25 cellular contexts compared by ENCODE assay signal in genomic region chrX:42102586-42103282, GRCh38.
DNase-seq lines count a peak whose midpoint lies in the region; TF ChIP-seq lines count a peak whose summit lies in the region.
"Had no signal": no experiment of that assay in that cellular context is flagged by ENCODE, and none has a peak within 500 bp of the region (broad histone marks: within the 10 kb centered on the region; RNA-seq: fewer than 3 reads in every experiment).

No MANE protein-coding gene starts in this region.

- no peaks in the 10 kb centered on the region for H3K9me2 ChIP-seq in OCI-LY7 (ENCODE audit: insufficient read depth, low read length)

- POLR2A ChIA-PET in OCI-LY7 (lab: Charles Lee), result no interaction called here
- POLR2A ChIA-PET in A673 (lab: Charles Lee; ENCODE audit: low non-redundant PET), result no interaction called here

- TF ChIP-seq CTCF in cardiac muscle cell (IDR thresholded peaks at IDR 0.05; ENCODE audit: low read depth, low read length) (peak; percentile 18), right atrium auricular region (IDR thresholded peaks at IDR 0.05) (no peak), OCI-LY7 (conservative IDR thresholded peaks at IDR 0.05; ENCODE audit: low read length) (0 out of 2 replicates have a peak, but pooled peaks have one; percentile 21), cardiac fibroblast (IDR thresholded peaks at IDR 0.05; ENCODE audit: low read depth, low read length) (no peak), A673 (conservative IDR thresholded peaks at IDR 0.05; ENCODE audit: low read depth, low read length) (no peak)

- intact Hi-C loops in OCI-LY7 (cut with micrococcal nuclease; ENCODE audit: unreplicated experiment) (no loop called here), A673 (cut with micrococcal nuclease; ENCODE audit: unreplicated experiment) (no loop called here)

- H3K79me2 ChIP-seq in OCI-LY7 (ENCODE audit: insufficient read depth, low read depth, low read length), result no peaks in the 10 kb centered on the region

- H3K27ac ChIP-seq in cardiac muscle cell (no peak overlapping the region), right atrium auricular region (no peak overlapping the region), OCI-LY7 (ENCODE audit: low read depth, low read length, poor library complexity, severe bottlenecking) (no peak overlapping the region), A673 (ENCODE audit: low read depth, low read length, poor library complexity, severe bottlenecking) (no peak overlapping the region)
- H3K27ac ChIP-seq: esophagus muscularis mucosa, gastroesophageal sphincter had no signal

- no TSS peak for BruUV-seq in OCI-LY7 (replicated peaks; lab: Mats Ljungman, UMichigan)
- BruUV-seq in A673 (replicated peaks; lab: Mats Ljungman, UMichigan), result no TSS peak

- DNase-seq in cardiac muscle cell (ENCODE audit: low read depth in 1 of 2, low spot score in 1 of 2) (peak in 1 of 2 donors; percentile 64), right atrium auricular region (ENCODE audit: low spot score) (no peak), OCI-LY7 (ENCODE audit: low spot score) (no peak), cardiac fibroblast (ENCODE audit: low read depth in 2 of 2) (peak; percentile 55 to 68), stromal cell of bone marrow (ENCODE audit: low read depth) (peak; percentile 51), HUDEP-2 (lab: John Stamatoyannopoulos, UW; ENCODE audit: unreplicated experiment in 76 of 76) (no peak), HCEC 1CT (no peak), A673 (ENCODE audit: low spot score) (no peak)
- DNase-seq: 8988T; activated CD4-positive, alpha-beta memory T cell treated with anti-CD3 and anti-CD28 coated beads, Interleukin-2, amount 10 ng/mL, durations not matched to agents 7 days and 5 days; activated CD4-positive, alpha-beta T cell treated with anti-CD3 and anti-CD28 coated beads for 1 hour; activated CD8-positive, alpha-beta memory T cell treated with anti-CD3 and anti-CD28 coated beads, Interleukin-2, amount 50 U/mL, for 48 hours; activated naive CD4-positive, alpha-beta T cell treated with Interleukin-2 at 50 U/mL for 16 hours; CD4-positive, alpha-beta memory T cell; cortex of kidney; GOT3; hippocampal formation; NCI-H1105; NCI-H187 treated with DMSO at 0.1 percent for 48 hours; NCI-H526; SIG-M5; stimulated activated CD4-positive, alpha-beta T cell treated with anti-CD3 and anti-CD28 coated beads, Interleukin-15, amount 100 ng/mL, for 24 hours; substantia nigra had no signal

- H3K4me1 ChIP-seq in cardiac muscle cell (ENCODE audit: low read depth) (no peaks in the 10 kb centered on the region), right atrium auricular region (no peaks in the 10 kb centered on the region), OCI-LY7 (ENCODE audit: insufficient read depth, low read length, poor library complexity, severe bottlenecking) (no peaks in the 10 kb centered on the region), A673 (ENCODE audit: insufficient read depth, low read length, poor library complexity, severe bottlenecking) (no peaks in the 10 kb centered on the region)
- H3K4me1 ChIP-seq: esophagus muscularis mucosa, gastroesophageal sphincter had no signal

- H3K4me3 ChIP-seq in cardiac muscle cell (no peak overlapping the region), right atrium auricular region (no peak overlapping the region), OCI-LY7 (ENCODE audit: low read depth, low read length, poor library complexity, severe bottlenecking) (no peak overlapping the region), cardiac fibroblast (replicated peaks in 1 of 2; ENCODE audit: low read depth in 2 of 2, low read length in 2 of 2) (no peak overlapping the region), A673 (ENCODE audit: low read depth, low read length, poor library complexity, severe bottlenecking) (no peak overlapping the region)
- H3K4me3 ChIP-seq: esophagus muscularis mucosa, gastroesophageal sphincter had no signal

- CTCF ChIA-PET in OCI-LY7 (lab: Charles Lee; ENCODE audit: unreplicated experiment) (no interaction called here), A673 (lab: Charles Lee) (no interaction called here)

- H3K4me2 ChIP-seq in OCI-LY7 (ENCODE audit: low read length), result no peak overlapping the region

- no peaks in the 10 kb centered on the region for H4K20me1 ChIP-seq in OCI-LY7 (ENCODE audit: insufficient read depth, low read length)

- no peaks in the 10 kb centered on the region for H3K27me3 ChIP-seq in cardiac muscle cell
- H3K27me3 ChIP-seq in right atrium auricular region, result no peaks in the 10 kb centered on the region
- no peaks in the 10 kb centered on the region for H3K27me3 ChIP-seq in A673 (replicated peaks; ENCODE audit: insufficient read depth, low read depth, low read length, poor library complexity)
- H3K27me3 ChIP-seq: esophagus muscularis mucosa, gastroesophageal sphincter had no signal

- H2AFZ ChIP-seq in OCI-LY7 (ENCODE audit: low read length), result no peak overlapping the region

- H3K9me3 ChIP-seq in cardiac muscle cell (ENCODE audit: low read depth) (no peaks in the 10 kb centered on the region), right atrium auricular region (peaks cover 0 to 3% of the 10 kb centered on the region in 2 donors), OCI-LY7 (ENCODE audit: low read length) (no peaks in the 10 kb centered on the region), A673 (ENCODE audit: low read depth, low read length, poor library complexity, severe bottlenecking) (no peaks in the 10 kb centered on the region)
- H3K9me3 ChIP-seq: esophagus muscularis mucosa, gastroesophageal sphincter had no signal

- no peaks in the 10 kb centered on the region for H3K36me3 ChIP-seq in cardiac muscle cell
- no peaks in the 10 kb centered on the region for H3K36me3 ChIP-seq in right atrium auricular region
- no peaks in the 10 kb centered on the region for H3K36me3 ChIP-seq in OCI-LY7 (ENCODE audit: insufficient read depth, low read length)
- H3K36me3 ChIP-seq in A673 (ENCODE audit: insufficient read depth, low read length, poor library complexity, severe bottlenecking), result no peaks in the 10 kb centered on the region
- H3K36me3 ChIP-seq: esophagus muscularis mucosa, gastroesophageal sphincter had no signal

Comparison
In these comparisons a context has a peak if more than half of its experiments do, and no peak if none do; other contexts are left out.
1. CTCF ChIP-seq: peak in cardiac muscle cell (single experiment) and OCI-LY7 (single experiment); none in right atrium auricular region (0 of 2), cardiac fibroblast (single experiment) and A673 (single experiment).
2. DNase-seq: peak in cardiac fibroblast (2 of 2) and stromal cell of bone marrow (single experiment); none in right atrium auricular region (single experiment), OCI-LY7 (single experiment), HUDEP-2 (0 of 76), HCEC 1CT (single experiment) and A673 (single experiment).